ENCODE assay signal across 35 cellular contexts in genomic region chr10:120381924-120382323, GRCh38.
A peak's percentile ranks its signal among the peaks of the same experiment; 100 is the strongest.
DNase-seq lines count a peak whose midpoint lies in the region; ATAC-seq, FAIRE-seq and TF ChIP-seq lines count a peak whose summit lies in the region.
"Had no signal": no experiment of that assay in that cellular context is flagged by ENCODE, and none has a peak within 500 bp of the region (broad histone marks: within the 10 kb centered on the region; RNA-seq: fewer than 3 reads in every experiment).

No MANE protein-coding gene starts in this region.

- H4K20me1 ChIP-seq in SK-N-SH (ENCODE audit: insufficient read depth), result no peaks in the 10 kb centered on the region
- H4K20me1 ChIP-seq in astrocyte (ENCODE audit: insufficient read depth, low read length), result no peaks in the 10 kb centered on the region
- H4K20me1 ChIP-seq: BLaER1; BLaER1 treated with 17β-estradiol and CSF1 and Interleukin-3, amounts not matched to agents 10 nM and 100 nM had no signal

- H3K9me3 Mint-ChIP-seq in astrocyte (ENCODE audit: unreplicated experiment), result peaks cover 3% of the 10 kb centered on the region
- H3K9me3 Mint-ChIP-seq in T-helper 2 cell treated with Interferon-gamma antibody and Interleukin-4, amounts not matched to agents 5 μg/mL and 100 μg/mL, for 36 hours, result no peaks in the 10 kb centered on the region
- H3K9me3 Mint-ChIP-seq: CD4-positive, alpha-beta T cell had no signal

- H3K27ac ChIP-seq in SK-N-SH (ENCODE audit: low read depth in 2 of 2, low read length in 1 of 2) (peak overlapping the region in 1 of 2 experiments; percentile 44; a peak in 2 of 4 replicates), astrocyte (ENCODE audit: low read depth, low read length) (no peak overlapping the region)
- H3K27ac ChIP-seq: 22Rv1; A549; BLaER1; BLaER1 treated with 17β-estradiol and CSF1 and Interleukin-3, amounts not matched to agents 10 nM and 100 nM; C4-2B had no signal

- TF ChIP-seq CTCF in SK-N-SH (IDR thresholded peaks at IDR 0.05), result no peak
- no peak for TF ChIP-seq CTCF in astrocyte (IDR thresholded peaks at IDR 0.05; ENCODE audit: insufficient read depth, low read depth, low read length)

- no peak overlapping the region for H2AFZ ChIP-seq in SK-N-SH (ENCODE audit: low read depth)
- no peak overlapping the region for H2AFZ ChIP-seq in astrocyte (ENCODE audit: low read depth, low read length)

- FAIRE-seq in astrocyte (lab: Jason Lieb, UNC), result no peak
- FAIRE-seq: A549, D721Med had no signal

- no peaks in the 10 kb centered on the region for H3K27me3 Mint-ChIP-seq in astrocyte (ENCODE audit: low read depth, unreplicated experiment)
- no peaks in the 10 kb centered on the region for H3K27me3 Mint-ChIP-seq in T-helper 2 cell treated with Interferon-gamma antibody and Interleukin-4, amounts not matched to agents 5 μg/mL and 100 μg/mL, for 36 hours (ENCODE audit: low read depth)

- peak; percentile 54 for ATAC-seq in SK-N-SH treated with all-trans-retinoic acid at 6 μM for 48 hours
- ATAC-seq in GM18505 (IDR thresholded peaks at IDR 0.05; ENCODE audit: unreplicated experiment), result no peak
- ATAC-seq: A549; CD8-positive, alpha-beta T cell had no signal

- H3K9me3 ChIP-seq in SK-N-SH (no peaks in the 10 kb centered on the region), astrocyte (ENCODE audit: insufficient read depth, low read depth, low read length) (no peaks in the 10 kb centered on the region)
- H3K9me3 ChIP-seq: A549, BE2C, BLaER1, Caco-2 had no signal

- DNase-seq in RPMI7951 (ENCODE audit: low read depth) (peak; percentile 9), SK-N-SH (no peak), astrocyte (ENCODE audit: low read depth) (peak; percentile 53), KG1 (lab: John Stamatoyannopoulos, UW) (no peak)
- DNase-seq in T-helper 2 cell treated with Interferon-gamma antibody and Interleukin-4, amounts not matched to agents 5 μg/mL and 100 μg/mL, for 36 hours (ENCODE audit: low spot score), result no peak
- no peak for DNase-seq in activated T-cell treated with anti-CD3 and anti-CD28 coated beads, Interleukin-2, amount 50 U/mL, for 48 hours
- DNase-seq: 8988T; ACHN; AML-193; BE2C; C1 segment of cervical spinal cord; Caco-2; Calu3; CD4-positive, alpha-beta memory T cell; CD4-positive, alpha-beta T cell; CD4-positive, CD25-positive, alpha-beta regulatory T cell; CD8-positive, alpha-beta memory T cell; CD8-positive, alpha-beta T cell; COR-L47; DMS 273 treated with DMSO at 0.1 percent for 48 hours; DMS153; DMS53; DMS79; DMS79 treated with DMSO at 0.1 percent for 48 hours; DND-41 had no signal

- 66% methylated on average over 7 of the region's 7 CpGs for WGBS in SK-N-SH (ENCODE audit: low lambda C conversion rate)

- no peak for TF ChIP-seq POLR2A in GM18505 (IDR thresholded peaks at IDR 0.05; ENCODE audit: borderline replicate concordance, extremely low read depth, insufficient read depth, insufficient read length)

- H3K27me3 ChIP-seq in SK-N-SH (ENCODE audit: insufficient read depth), result no peaks in the 10 kb centered on the region
- H3K27me3 ChIP-seq in astrocyte (ENCODE audit: insufficient read depth, low read length), result no peaks in the 10 kb centered on the region
- H3K27me3 ChIP-seq: BE2C; BLaER1; BLaER1 treated with 17β-estradiol and CSF1 and Interleukin-3, amounts not matched to agents 10 nM and 100 nM had no signal

- CTCF ChIA-PET in SK-N-SH (lab: Yijun Ruan, JAX), result no interaction called here

- H3K4me2 ChIP-seq in SK-N-SH, result no peak overlapping the region
- H3K4me2 ChIP-seq in astrocyte (ENCODE audit: low read length), result no peak overlapping the region
- H3K4me2 ChIP-seq: A549; BLaER1; BLaER1 treated with 17β-estradiol and CSF1 and Interleukin-3, amounts not matched to agents 10 nM and 100 nM had no signal

- POLR2A ChIA-PET in SK-N-SH (lab: Yijun Ruan, JAX), result no interaction called here

- peaks cover 6% of the 10 kb centered on the region for H3F3A ChIP-seq in SK-N-SH (replicated peaks; ENCODE audit: insufficient read depth)

- no peaks in the 10 kb centered on the region for H3K9me2 ChIP-seq in SK-N-SH

- TF ChIP-seq EP300 in SK-N-SH (IDR thresholded peaks at IDR 0.05; ENCODE audit: borderline replicate concordance in 1 of 2, low read depth in 1 of 2, low read length in 1 of 2), result no peak

- TF ChIP-seq RAD21 in SK-N-SH (IDR thresholded peaks at IDR 0.05; ENCODE audit: low read length), result no peak

- no peaks in the 10 kb centered on the region for H3K36me3 Mint-ChIP-seq in astrocyte (ENCODE audit: low read depth, unreplicated experiment)
- no peaks in the 10 kb centered on the region for H3K36me3 Mint-ChIP-seq in T-helper 2 cell treated with Interferon-gamma antibody and Interleukin-4, amounts not matched to agents 5 μg/mL and 100 μg/mL, for 36 hours (ENCODE audit: low read depth)
- H3K36me3 Mint-ChIP-seq: CD14-positive monocyte; CD4-positive, alpha-beta memory T cell; CD4-positive, CD25-positive, alpha-beta regulatory T cell; CD8-positive, alpha-beta memory T cell; CD8-positive, alpha-beta T cell had no signal

- peak overlapping the region; percentile 23; the same call in 1 of the 2 replicates for H3K9ac ChIP-seq in SK-N-SH
- no peak overlapping the region for H3K9ac ChIP-seq in astrocyte (ENCODE audit: low read length)
- H3K9ac ChIP-seq: BLaER1; BLaER1 treated with 17β-estradiol and CSF1 and Interleukin-3, amounts not matched to agents 10 nM and 100 nM had no signal

- no peak overlapping the region for H3K4me3 Mint-ChIP-seq in astrocyte (ENCODE audit: unreplicated experiment)
- no peak overlapping the region for H3K4me3 Mint-ChIP-seq in T-helper 2 cell treated with Interferon-gamma antibody and Interleukin-4, amounts not matched to agents 5 μg/mL and 100 μg/mL, for 36 hours
- H3K4me3 Mint-ChIP-seq: B cell; CD14-positive monocyte; CD4-positive, alpha-beta memory T cell; CD4-positive, alpha-beta T cell; CD4-positive, CD25-positive, alpha-beta regulatory T cell; CD8-positive, alpha-beta memory T cell; CD8-positive, alpha-beta T cell had no signal

- peak overlapping the region; percentile 5 for H3K27ac Mint-ChIP-seq in astrocyte (ENCODE audit: unreplicated experiment)
- no peak overlapping the region for H3K27ac Mint-ChIP-seq in T-helper 2 cell treated with Interferon-gamma antibody and Interleukin-4, amounts not matched to agents 5 μg/mL and 100 μg/mL, for 36 hours
- H3K27ac Mint-ChIP-seq: B cell; CD14-positive monocyte; CD4-positive, alpha-beta memory T cell; CD4-positive, alpha-beta T cell; CD4-positive, CD25-positive, alpha-beta regulatory T cell; CD8-positive, alpha-beta memory T cell; CD8-positive, alpha-beta T cell had no signal

- H3K79me2 ChIP-seq in SK-N-SH (ENCODE audit: insufficient read depth) (no peaks in the 10 kb centered on the region), astrocyte (ENCODE audit: insufficient read depth, low read length) (no peaks in the 10 kb centered on the region)

- H3K4me1 Mint-ChIP-seq in astrocyte (ENCODE audit: low read depth, unreplicated experiment), result peaks cover 22% of the 10 kb centered on the region
- no peaks in the 10 kb centered on the region for H3K4me1 Mint-ChIP-seq in T-helper 2 cell treated with Interferon-gamma antibody and Interleukin-4, amounts not matched to agents 5 μg/mL and 100 μg/mL, for 36 hours (ENCODE audit: low read depth)
- H3K4me1 Mint-ChIP-seq: B cell; CD14-positive monocyte; CD4-positive, alpha-beta memory T cell; CD4-positive, CD25-positive, alpha-beta regulatory T cell; CD8-positive, alpha-beta memory T cell had no signal

- no peaks in the 10 kb centered on the region for H3K36me3 ChIP-seq in SK-N-SH (replicated peaks in 1 of 2; ENCODE audit: control insufficient read depth in 1 of 2, insufficient read depth in 2 of 2, low read length in 1 of 2)
- no peaks in the 10 kb centered on the region for H3K36me3 ChIP-seq in astrocyte (ENCODE audit: insufficient read depth, low read length)
- H3K36me3 ChIP-seq: BE2C; BLaER1; BLaER1 treated with 17β-estradiol and CSF1 and Interleukin-3, amounts not matched to agents 10 nM and 100 nM had no signal

- H3K4me1 ChIP-seq in SK-N-SH (ENCODE audit: control insufficient read depth in 1 of 2, insufficient read depth in 2 of 2, low read depth in 1 of 2, low read length in 1 of 2) (peaks cover 0 to 15% of the 10 kb centered on the region in 2 experiments; a peak in 2 of 4 replicates), astrocyte (ENCODE audit: insufficient read depth, low read length) (peaks cover 6% of the 10 kb centered on the region)
- H3K4me1 ChIP-seq: A549; BE2C; BLaER1; BLaER1 treated with 17β-estradiol and CSF1 and Interleukin-3, amounts not matched to agents 10 nM and 100 nM; Caco-2 had no signal

- no peak overlapping the region for H3K4me3 ChIP-seq in SK-N-SH (ENCODE audit: low read depth in 2 of 2, low read length in 1 of 2)
- no peak overlapping the region for H3K4me3 ChIP-seq in astrocyte (ENCODE audit: insufficient read depth, low read depth, low read length)
- H3K4me3 ChIP-seq: A549; BLaER1; BLaER1 treated with 17β-estradiol and CSF1 and Interleukin-3, amounts not matched to agents 10 nM and 100 nM had no signal

TF ChIP-seq in SK-N-SH, 30 proteins besides CTCF, POLR2A, EP300 and RAD21:
- TF ChIP-seq MXI1 (IDR thresholded peaks at IDR 0.05; ENCODE audit: low read depth, low read length), result no peak
- TF ChIP-seq PBX3 (IDR thresholded peaks at IDR 0.05), result peak; percentile 45; the same call in 1 of the 2 replicates

TF ChIP-seq in SK-N-SH treated with all-trans-retinoic acid at 6 μM for 48 hours, 23 proteins besides CTCF, POLR2A, EP300 and RAD21 (continues in another document):
- TF ChIP-seq TOX (CRISPR knock-in tag; IDR thresholded peaks at IDR 0.05; ENCODE audit: borderline replicate concordance), result no peak
- no peak for TF ChIP-seq ZNF70 (CRISPR knock-in tag; IDR thresholded peaks at IDR 0.05)
- TF ChIP-seq, protein P1, sequence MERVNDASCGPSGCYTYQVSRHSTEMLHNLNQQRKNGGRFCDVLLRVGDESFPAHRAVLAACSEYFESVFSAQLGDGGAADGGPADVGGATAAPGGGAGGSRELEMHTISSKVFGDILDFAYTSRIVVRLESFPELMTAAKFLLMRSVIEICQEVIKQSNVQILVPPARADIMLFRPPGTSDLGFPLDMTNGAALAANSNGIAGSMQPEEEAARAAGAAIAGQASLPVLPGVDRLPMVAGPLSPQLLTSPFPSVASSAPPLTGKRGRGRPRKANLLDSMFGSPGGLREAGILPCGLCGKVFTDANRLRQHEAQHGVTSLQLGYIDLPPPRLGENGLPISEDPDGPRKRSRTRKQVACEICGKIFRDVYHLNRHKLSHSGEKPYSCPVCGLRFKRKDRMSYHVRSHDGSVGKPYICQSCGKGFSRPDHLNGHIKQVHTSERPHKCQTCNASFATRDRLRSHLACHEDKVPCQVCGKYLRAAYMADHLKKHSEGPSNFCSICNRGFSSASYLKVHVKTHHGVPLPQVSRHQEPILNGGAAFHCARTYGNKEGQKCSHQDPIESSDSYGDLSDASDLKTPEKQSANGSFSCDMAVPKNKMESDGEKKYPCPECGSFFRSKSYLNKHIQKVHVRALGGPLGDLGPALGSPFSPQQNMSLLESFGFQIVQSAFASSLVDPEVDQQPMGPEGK (CRISPR knock-in tag; IDR thresholded peaks at IDR 0.05; ENCODE audit: borderline replicate concordance), result no peak
- no peak for TF ChIP-seq PPARA (CRISPR knock-in tag; IDR thresholded peaks at IDR 0.05; ENCODE audit: borderline replicate concordance)
- TF ChIP-seq ZNF8 (CRISPR knock-in tag; IDR thresholded peaks at IDR 0.05), result no peak
- TF ChIP-seq ESRRG (CRISPR knock-in tag; IDR thresholded peaks at IDR 0.05), result no peak
- no peak for TF ChIP-seq ZFP3 (CRISPR knock-in tag; IDR thresholded peaks at IDR 0.05)
- TF ChIP-seq ZNF565 (CRISPR knock-in tag; conservative IDR thresholded peaks at IDR 0.05; ENCODE audit: low read depth), result no peak

Comparison
In these comparisons a context has a peak if more than half of its experiments do, and no peak if none do; other contexts are left out.
1. DNase-seq: peak in RPMI7951 (single experiment) and astrocyte (single experiment); none in SK-N-SH (single experiment), T-helper 2 cell treated with Interferon-gamma antibody and Interleukin-4, amounts not matched to agents 5 μg/mL and 100 μg/mL, for 36 hours (single experiment), KG1 (single experiment) and activated T-cell treated with anti-CD3 and anti-CD28 coated beads, Interleukin-2, amount 50 U/mL, for 48 hours (0 of 2).